ENCODE assay signal across 23 cellular contexts in genomic region chr14:95330591-95331370, GRCh38. TPM values are rescaled to one million over a fixed set of nuclear protein-coding genes. Genes with fewer than 3 reads are reported as not detected.
DNase-seq lines count a peak whose midpoint lies in the region; ATAC-seq, FAIRE-seq and TF ChIP-seq lines count a peak whose summit lies in the region.
"Had no signal": no experiment of that assay in that cellular context is flagged by ENCODE, and none has a peak within 500 bp of the region (broad histone marks: within the 10 kb centered on the region; RNA-seq: fewer than 3 reads in every experiment).

No MANE protein-coding gene starts in this region.

- no peaks in the 10 kb centered on the region for H3K79me2 ChIP-seq in HepG2 (ENCODE audit: insufficient read depth, low read length)

- TF ChIP-seq RAD21 in liver (IDR thresholded peaks at IDR 0.05) (no peak), HepG2 (CRISPR knock-in tag; IDR thresholded peaks at IDR 0.05) (no peak)

- no peak for TF ChIP-seq EP300 in HepG2 (IDR thresholded peaks at IDR 0.05; ENCODE audit: low read depth in 2 of 2, low read length in 2 of 2)
- no peak for TF ChIP-seq EP300 in HepG2 (CRISPR knock-in tag; IDR thresholded peaks at IDR 0.05; ENCODE audit: borderline replicate concordance)

- WGBS in liver, result 85% methylated on average over 20 of the region's 20 CpGs
- 45% methylated on average over 13 of the region's 20 CpGs for WGBS in HepG2 (ENCODE audit: low lambda C conversion rate)
- WGBS in adrenal gland, 4 donors, result 82 to 89% (median 85%) methylated on average over 16 to 20 of the region's 20 CpGs

- TF ChIP-seq POLR2A in HepG2 (IDR thresholded peaks at IDR 0.05; ENCODE audit: insufficient read depth in 1 of 2, low read depth in 2 of 2, low read length in 2 of 2) (no peak), adrenal gland (IDR thresholded peaks at IDR 0.05) (no peak)

- peaks cover 11 to 20% (median 17%) of the 10 kb centered on the region in 4 donors for H3K4me1 ChIP-seq in liver (ENCODE audit: control insufficient read depth in 4 of 4, insufficient read depth in 4 of 4, low read length in 3 of 4)
- peaks cover 30% of the 10 kb centered on the region for H3K4me1 ChIP-seq in HepG2 (ENCODE audit: insufficient read depth, low read length)
- peaks cover 5% of the 10 kb centered on the region for H3K4me1 ChIP-seq in foreskin keratinocyte
- no peaks in the 10 kb centered on the region for H3K4me1 ChIP-seq in adrenal gland (replicated peaks in 1 of 2)
- H3K4me1 ChIP-seq: BE2C, SJSA1 had no signal

- ATAC-seq in HepG2 (no peak), foreskin keratinocyte (peak; percentile 58), sciatic nerve (peak; percentile 24), GM18511 (IDR thresholded peaks at IDR 0.05; ENCODE audit: unreplicated experiment) (no peak)
- ATAC-seq: Right ventricle myocardium inferior had no signal

- H2AFZ ChIP-seq in HepG2 (ENCODE audit: low read length), result no peak overlapping the region

- H3K4me3 ChIP-seq in liver (ENCODE audit: low read depth in 1 of 3, low read length in 3 of 3) (no peak overlapping the region), HepG2 (replicated peaks in 1 of 3; ENCODE audit: insufficient read depth in 1 of 3, low read depth in 2 of 3, low read length in 3 of 3) (no peak overlapping the region), adrenal gland (no peak overlapping the region)
- H3K4me3 ChIP-seq: SJSA1 had no signal

- DNase-seq in HepG2 (ENCODE audit: low spot score), result no peak
- peak; percentile 8 for DNase-seq in astrocyte of the hippocampus (ENCODE audit: low read depth, low spot score)
- DNase-seq in foreskin keratinocyte, result peak in 1 of 2 donors; percentile 54
- DNase-seq in sciatic nerve (ENCODE audit: low spot score), result no peak
- no peak for DNase-seq in stimulated activated CD8-positive, alpha-beta memory T cell treated with anti-CD3 and anti-CD28 coated beads, Interleukin-4, amount 100 ng/mL, for 48 hours
- DNase-seq in adrenal gland, result no peak
- DNase-seq: BE2C, DMS79 treated with DMSO at 0.1 percent for 48 hours, NCI-H1417, NCI-H1694 treated with DMSO at 0.1 percent for 48 hours, NCI-H2081 treated with DMSO at 0.1 percent for 48 hours, NCI-H2171 treated with DMSO at 0.1 percent for 48 hours, NCI-H524 treated with DMSO at 0.1 percent for 48 hours, OCI-M1 had no signal

- TF ChIP-seq CTCF in liver (IDR thresholded peaks at IDR 0.05; ENCODE audit: low read depth, low read length, missing input control) (no peak), HepG2 (CRISPR knock-in tag; IDR thresholded peaks at IDR 0.05) (no peak), foreskin keratinocyte (conservative IDR thresholded peaks at IDR 0.05) (no peak), adrenal gland (IDR thresholded peaks at IDR 0.05) (no peak)

- H3K9me3 ChIP-seq in liver (ENCODE audit: control insufficient read depth in 4 of 4, low read length in 3 of 4), result no peaks in the 10 kb centered on the region
- H3K9me3 ChIP-seq in HepG2 (ENCODE audit: low read length), result no peaks in the 10 kb centered on the region
- no peaks in the 10 kb centered on the region for H3K9me3 ChIP-seq in adrenal gland (replicated peaks in 1 of 3)
- H3K9me3 ChIP-seq: BE2C, SJSA1 had no signal

- CTCF ChIA-PET in HepG2 (lab: Yijun Ruan, JAX; ENCODE audit: low intra/inter-chr PET ratio, low total read pairs), result no interaction called here

- no peak overlapping the region for H3K4me2 ChIP-seq in HepG2 (ENCODE audit: low read depth, low read length)

- intact Hi-C loops in HepG2 (cut with micrococcal nuclease; ENCODE audit: unreplicated experiment) (loop anchor here (10.0 kb wide), 1 partner anchor 176 kb away; the partner anchor contains the start of gene DICER1), sciatic nerve (cut with DNase I) (no loop called here), adrenal gland (cut with DNase I) (no loop called here)

- H3K9ac ChIP-seq in liver (ENCODE audit: low read depth in 1 of 2, low read length in 2 of 2) (no peak overlapping the region), HepG2 (ENCODE audit: insufficient read depth, low read depth, low read length) (no peak overlapping the region)

- POLR2A ChIA-PET in HepG2 (lab: Yijun Ruan, JAX), result interaction anchor here (1.0 kb wide), 1 partner anchor 9 kb away, joined by 4 read pairs; no protein-coding TSS in a partner anchor

- FAIRE-seq in HepG2 (lab: Jason Lieb, UNC), result no peak
- FAIRE-seq: D721Med, GM12892, GM18507, GM19239, RCC 7860 had no signal

- no TSS peak for BruUV-seq in HepG2 (replicated peaks; lab: Mats Ljungman, UMichigan)

- no peaks in the 10 kb centered on the region for H4K20me1 ChIP-seq in HepG2 (ENCODE audit: insufficient read depth, low read length)

- H3K27ac ChIP-seq in liver (ENCODE audit: low read depth in 1 of 2, low read length in 2 of 2) (peak overlapping the region; percentile 1 to 48), HepG2 (ENCODE audit: extremely low read length, insufficient read depth, low read length) (no peak overlapping the region), foreskin keratinocyte (no peak overlapping the region), adrenal gland (no peak overlapping the region)
- H3K27ac ChIP-seq: SJSA1 had no signal

- H3K27me3 ChIP-seq in liver (ENCODE audit: control insufficient read depth in 4 of 4, insufficient read depth in 4 of 4, low read length in 3 of 4) (no peaks in the 10 kb centered on the region), HepG2 (ENCODE audit: control insufficient read depth in 1 of 2, insufficient read depth in 2 of 2, low read length in 2 of 2) (peaks cover 0 to 31% of the 10 kb centered on the region in 2 experiments), foreskin keratinocyte (peaks cover 3% of the 10 kb centered on the region), adrenal gland (no peaks in the 10 kb centered on the region)
- H3K27me3 ChIP-seq: BE2C, SJSA1 had no signal

- in situ Hi-C loops in HepG2 (cut with HindIII; ENCODE audit: extremely low pct_ligation_motif_present, low pct_unique_long_range_greater_than_20kb), result no loop called here

- H3K36me3 ChIP-seq in liver (ENCODE audit: control insufficient read depth in 4 of 4, insufficient read depth in 3 of 4, low read depth in 1 of 4, low read length in 3 of 4) (no peaks in the 10 kb centered on the region), HepG2 (replicated peaks in 1 of 2; ENCODE audit: control insufficient read depth in 1 of 2, insufficient read depth in 2 of 2, low read length in 2 of 2) (no peaks in the 10 kb centered on the region), adrenal gland (replicated peaks in 1 of 2) (no peaks in the 10 kb centered on the region)
- H3K36me3 ChIP-seq: BE2C, SJSA1 had no signal

TF ChIP-seq in liver, 16 proteins besides CTCF, POLR2A, EP300 and RAD21:
- no peak for TF ChIP-seq FOXA1 (IDR thresholded peaks at IDR 0.05)
- TF ChIP-seq HNF4A (conservative IDR thresholded peaks at IDR 0.05), result peak; percentile 36 to 41
- peak; percentile 65 for TF ChIP-seq SP1 (IDR thresholded peaks at IDR 0.05)
- TF ChIP-seq JUND (IDR thresholded peaks at IDR 0.05), result peak in 1 of 2 donors; percentile 64
- TF ChIP-seq RXRA (IDR thresholded peaks at IDR 0.05), result peak; percentile 49 to 74
- TF ChIP-seq YY1 (IDR thresholded peaks at IDR 0.05), result no peak
TF ChIP-seq in liver: peak in this region for 4.

TF ChIP-seq in HepG2, 621 proteins besides CTCF, POLR2A, EP300 and RAD21 (continues in another document):
- TF ChIP-seq PATZ1 (CRISPR knock-in tag; IDR thresholded peaks at IDR 0.05) (no peak), HDAC2 (CRISPR knock-in tag; IDR thresholded peaks at IDR 0.05) (no peak)

RNA-seq across cellular contexts. Expression of gene CLMN, which starts 11.1 kb away (rescaled TPM):
- total RNA-seq in liver (10 to 100 TPM in 1 of 2 donors, 1 to 10 TPM in 1; 6.0 to 40.1 TPM), HepG2 (2016; rRNA removed; fragmentation: Illumina TruSeq; extraction: Trizol) (15.1 and 16.2 TPM in 2 replicates), foreskin keratinocyte (4.7 and 5.7 TPM in 2 replicates), sciatic nerve (41.8 TPM), adrenal gland (1 to 10 TPM; 4.3 to 9.5 (median 5.4) TPM)
- polyA plus RNA-seq in liver (10 to 100 TPM in 1 of 2 donors, 1 to 10 TPM in 1; 8.2 to 41.1 TPM), HepG2 (2011; rRNA removed) (16.4 and 16.7 TPM in 2 replicates), foreskin keratinocyte (1.9 and 3.2 TPM in 2 replicates), adrenal gland (1 to 10 TPM; 2.7 to 2.9 (median 2.9) TPM)
- total RNA-seq in HepG2 (2016; cell fraction: cytosol; rRNA removed; fragmentation: Illumina TruSeq; extraction: Trizol; ENCODE audit: low read depth), result 4.4 and 5.9 TPM in 2 replicates
- total RNA-seq in HepG2 (2016; cell fraction: insoluble cytoplasmic fraction; rRNA removed; fragmentation: Illumina TruSeq; extraction: Trizol), result 13.1 and 14.8 TPM in 2 replicates
- 8.6 and 9.0 TPM in 2 replicates for total RNA-seq in HepG2 (2016; cell fraction: membrane; rRNA removed; fragmentation: Illumina TruSeq; extraction: Trizol)
- total RNA-seq in HepG2 (2016; cell fraction: nucleus; rRNA removed; fragmentation: Illumina TruSeq; extraction: Trizol), result 21.4 and 22.0 TPM in 2 replicates
- polyA plus RNA-seq in HepG2 (2011; cell fraction: cytosol; rRNA removed), result 5.7 and 6.9 TPM in 2 replicates
- polyA plus RNA-seq in HepG2 (2011; cell fraction: nucleus; rRNA removed), result 55.9 and 58.4 TPM in 2 replicates
- polyA plus RNA-seq in HepG2 (2012), result 12.5 and 17.3 TPM in 2 replicates
- polyA plus RNA-seq in HepG2 (2016; cell fraction: cytosol; fragmentation: Illumina TruSeq; extraction: Trizol; ENCODE audit: low read depth), result 4.6 and 4.9 TPM in 2 replicates
- 10.5 and 11.4 TPM in 2 replicates for polyA plus RNA-seq in HepG2 (2016; cell fraction: insoluble cytoplasmic fraction; fragmentation: Illumina TruSeq; extraction: Trizol; ENCODE audit: low read depth)
- 7.1 and 7.5 TPM in 2 replicates for polyA plus RNA-seq in HepG2 (2016; cell fraction: membrane; fragmentation: Illumina TruSeq; extraction: Trizol; ENCODE audit: low read depth)
- polyA plus RNA-seq in HepG2 (2016; cell fraction: nucleus; fragmentation: Illumina TruSeq; extraction: Trizol; ENCODE audit: insufficient read depth, low read depth), result 24.4 and 27.2 TPM in 2 replicates
- 0.51 and 12.1 TPM in 2 replicates for polyA minus RNA-seq in HepG2 (2011; rRNA and poly(A)+ RNA removed; ENCODE audit: low replicate concordance)
- polyA minus RNA-seq in HepG2 (2011; cell fraction: cytosol; rRNA and poly(A)+ RNA removed), result 8.5 and 10.6 TPM in 2 replicates
- 45.1 and 53.1 TPM in 2 replicates for polyA minus RNA-seq in HepG2 (2011; cell fraction: nucleus; rRNA and poly(A)+ RNA removed)

Comparison
In these comparisons a context has a peak if more than half of its experiments do, and no peak if none do; other contexts are left out.
1. H3K27ac ChIP-seq: peak in liver (2 of 2); none in HepG2 (single experiment), foreskin keratinocyte (single experiment) and adrenal gland (0 of 5).
2. ATAC-seq: peak in foreskin keratinocyte (single experiment) and sciatic nerve (single experiment); none in HepG2 (single experiment) and GM18511 (single experiment).